ENCODE assay signal across 1 cellular context in genomic region chr6:105402090-105402980, GRCh38.
TF ChIP-seq lines count a peak whose summit lies in the region.

No MANE protein-coding gene starts in this region.

TF ChIP-seq in GM23338, 12 proteins besides CTCF, POLR2A, EP300 and RAD21 (continued from another document):
- no peak for TF ChIP-seq ZNF462 (CRISPR knock-in tag; IDR thresholded peaks at IDR 0.05)
